17 cellular contexts compared by ENCODE assay signal in genomic region chr1:93051961-93052360, GRCh38.
"Had no signal": no experiment of that assay in that cellular context is flagged by ENCODE, and none has a peak within 500 bp of the region (broad histone marks: within the 10 kb centered on the region; RNA-seq: fewer than 3 reads in every experiment).

No MANE protein-coding gene starts in this region.

- DNase-seq: activated CD4-positive, alpha-beta memory T cell treated with anti-CD3 and anti-CD28 coated beads, Interleukin-2, amount 10 ng/mL, durations not matched to agents 7 days and 5 days; activated CD4-positive, alpha-beta T cell treated with anti-CD3 and anti-CD28 coated beads for 36 hours; activated gamma-delta T cell; activated naive CD8-positive, alpha-beta T cell treated with anti-CD3 and anti-CD28 coated beads for 36 hours; activated T-cell treated with anti-CD3 and anti-CD28 coated beads, Interleukin-2, amount 50 U/mL, for 48 hours; anterior cingulate cortex; dorsolateral prefrontal cortex; foreskin keratinocyte; heart left ventricle; left colon; naive thymus-derived CD8-positive, alpha-beta T cell; posterior cingulate gyrus; WERI-Rb-1 had no signal

- H3K27ac ChIP-seq: dorsolateral prefrontal cortex, esophagus muscularis mucosa, foreskin keratinocyte, heart left ventricle, neutrophil, skin epidermis, WERI-Rb-1 had no signal

- H3K36me3 ChIP-seq: esophagus muscularis mucosa, heart left ventricle, neutrophil, WERI-Rb-1 had no signal

- H3K4me3 ChIP-seq: dorsolateral prefrontal cortex, esophagus muscularis mucosa, heart left ventricle, lung, skin epidermis had no signal

- H3K27me3 ChIP-seq: esophagus muscularis mucosa, heart left ventricle had no signal

- H3K4me1 ChIP-seq: esophagus muscularis mucosa, heart left ventricle had no signal

- H3K9me3 ChIP-seq: esophagus muscularis mucosa, heart left ventricle, neutrophil had no signal
